13 cellular contexts compared by ENCODE assay signal in genomic region chr9:130008577-130008976, GRCh38. TPM values are rescaled to one million over a fixed set of nuclear protein-coding genes. Genes with fewer than 3 reads are reported as not detected.
DNase-seq lines count a peak whose midpoint lies in the region; ATAC-seq and TF ChIP-seq lines count a peak whose summit lies in the region.
"Had no signal": no experiment of that assay in that cellular context is flagged by ENCODE, and none has a peak within 500 bp of the region (broad histone marks: within the 10 kb centered on the region; RNA-seq: fewer than 3 reads in every experiment).

No MANE protein-coding gene starts in this region.

- intact Hi-C loops in CD8-positive, alpha-beta T cell (cut with DNase I, micrococcal nuclease) = loop anchor here (2.0 to 5.0 kb wide), 2 partner anchors 14 to 34 kb away; partner anchors contain the start of gene FNBP1 (in 2 of the 2)

- H3K9me3 Mint-ChIP-seq in CD8-positive, alpha-beta T cell = peaks cover 2% of the 10 kb centered on the region
- peaks cover 0 to 2% (median 0%) of the 10 kb centered on the region in 3 donors for H3K9me3 Mint-ChIP-seq in IgD-negative memory B cell
- peaks cover 3% of the 10 kb centered on the region for H3K9me3 Mint-ChIP-seq in activated naive CD8-positive, alpha-beta T cell (ENCODE audit: low read depth)

- peaks cover 30% of the 10 kb centered on the region for H3K36me3 Mint-ChIP-seq in CD8-positive, alpha-beta T cell
- H3K36me3 Mint-ChIP-seq in IgD-negative memory B cell = peaks cover 13% of the 10 kb centered on the region
- H3K36me3 Mint-ChIP-seq in activated naive CD8-positive, alpha-beta T cell = peaks cover 14% of the 10 kb centered on the region

- H3K4me3 ChIP-seq in CD8-positive, alpha-beta T cell (ENCODE audit: low read depth, low read length) = no peak overlapping the region
- H3K4me3 ChIP-seq in neutrophil (ENCODE audit: low read depth in 1 of 2, low read length in 1 of 2) = no peak overlapping the region
- H3K4me3 ChIP-seq in coronary artery = no peak overlapping the region
- H3K4me3 ChIP-seq: breast epithelium had no signal

- peak overlapping the region; percentile 93 for H3K27ac Mint-ChIP-seq in CD8-positive, alpha-beta T cell
- peak overlapping the region; percentile 99 to 100 (median 100) for H3K27ac Mint-ChIP-seq in IgD-negative memory B cell
- peak overlapping the region; percentile 97 for H3K27ac Mint-ChIP-seq in activated naive CD8-positive, alpha-beta T cell

- no peak for ATAC-seq in CD8-positive, alpha-beta T cell
- ATAC-seq in GM18873 (IDR thresholded peaks at IDR 0.05; ENCODE audit: low FRiP score, unreplicated experiment) = no peak

- DNase-seq in CD8-positive, alpha-beta T cell = no peak
- no peak for DNase-seq in coronary artery (ENCODE audit: low spot score)
- no peak for DNase-seq in NCI-H446 treated with DMSO at 0.1 percent for 48 hours (lab: John Stamatoyannopoulos, UW)
- no peak for DNase-seq in stimulated activated CD4-positive, alpha-beta T cell treated with anti-CD3 and anti-CD28 coated beads, Interleukin-12 subunit alpha, Interleukin-12 subunit beta, amount 100 ng/mL, for 4 hours
- DNase-seq: AML-193, kidney glomerular epithelial cell, NCI-H187 treated with DMSO at 0.1 percent for 48 hours, NCI-H526 treated with DMSO at 0.1 percent for 48 hours had no signal

- no peak overlapping the region for H3K27ac ChIP-seq in CD8-positive, alpha-beta T cell (ENCODE audit: low read depth, low read length)
- H3K27ac ChIP-seq in neutrophil (peak overlapping the region; percentile 45), coronary artery (no peak overlapping the region)

- POLR2A ChIA-PET in CD8-positive, alpha-beta T cell (lab: Charles Lee) = interaction anchor here (0.7 to 1.6 kb wide), 2 partner anchors 9 to 13 kb away, joined by 3 to 4 read pairs; no protein-coding TSS in a partner anchor

- no peaks in the 10 kb centered on the region for H3K36me3 ChIP-seq in CD8-positive, alpha-beta T cell (ENCODE audit: insufficient read depth, low read length)
- H3K36me3 ChIP-seq in neutrophil = no peaks in the 10 kb centered on the region
- H3K36me3 ChIP-seq: breast epithelium had no signal

- CTCF ChIA-PET in CD8-positive, alpha-beta T cell (lab: Charles Lee) = no interaction called here

- H3K4me3 Mint-ChIP-seq in CD8-positive, alpha-beta T cell = peak overlapping the region; percentile 11
- H3K4me3 Mint-ChIP-seq in IgD-negative memory B cell = peak overlapping the region; percentile 3 to 94 (median 72)
- H3K4me3 Mint-ChIP-seq in activated naive CD8-positive, alpha-beta T cell = peak overlapping the region; percentile 62

- peaks cover 74% of the 10 kb centered on the region for H3K4me1 Mint-ChIP-seq in CD8-positive, alpha-beta T cell (ENCODE audit: low read depth)
- H3K4me1 Mint-ChIP-seq in IgD-negative memory B cell = peaks cover 50 to 63% (median 60%) of the 10 kb centered on the region in 3 donors
- peaks cover 77% of the 10 kb centered on the region for H3K4me1 Mint-ChIP-seq in activated naive CD8-positive, alpha-beta T cell (ENCODE audit: low read depth)

- H3K9me3 ChIP-seq in CD8-positive, alpha-beta T cell (ENCODE audit: low read length) = no peaks in the 10 kb centered on the region
- H3K9me3 ChIP-seq in neutrophil = no peaks in the 10 kb centered on the region
- H3K9me3 ChIP-seq: breast epithelium had no signal

- no peaks in the 10 kb centered on the region for H3K27me3 ChIP-seq in CD8-positive, alpha-beta T cell (ENCODE audit: insufficient read depth, low read length)
- no peaks in the 10 kb centered on the region for H3K27me3 ChIP-seq in neutrophil
- H3K27me3 ChIP-seq: breast epithelium had no signal

- TF ChIP-seq CTCF in CD8-positive, alpha-beta T cell (IDR thresholded peaks at IDR 0.05) = no peak
- TF ChIP-seq CTCF in neutrophil (IDR thresholded peaks at IDR 0.05) = no peak
- no peak for TF ChIP-seq CTCF in coronary artery (IDR thresholded peaks at IDR 0.05)

- no peaks in the 10 kb centered on the region for H3K27me3 Mint-ChIP-seq in CD8-positive, alpha-beta T cell (ENCODE audit: low read depth)
- H3K27me3 Mint-ChIP-seq in IgD-negative memory B cell = no peaks in the 10 kb centered on the region
- H3K27me3 Mint-ChIP-seq in activated naive CD8-positive, alpha-beta T cell = no peaks in the 10 kb centered on the region

- H3K4me1 ChIP-seq in CD8-positive, alpha-beta T cell (ENCODE audit: insufficient read depth, low read length) = peaks cover 38% of the 10 kb centered on the region
- peaks cover 14 to 22% of the 10 kb centered on the region in 2 experiments for H3K4me1 ChIP-seq in neutrophil (ENCODE audit: control insufficient read depth in 1 of 2, insufficient read depth in 1 of 2, low read depth in 1 of 2, low read length in 1 of 2)
- H3K4me1 ChIP-seq: breast epithelium had no signal

RNA-seq across cellular contexts. Expression of gene FNBP1, which starts 34.4 kb away (rescaled TPM):
- total RNA-seq in CD8-positive, alpha-beta T cell = 100 to 1,000 TPM; 169 to 194 TPM
- polyA plus RNA-seq in IgD-negative memory B cell = 173 TPM

RNA-seq across cellular contexts. Expression of gene GPR107, which starts 45.1 kb away (rescaled TPM):
- total RNA-seq in CD8-positive, alpha-beta T cell = 10 to 100 TPM; 23.7 to 25.2 TPM
- 2.1 TPM for polyA plus RNA-seq in IgD-negative memory B cell

Comparison
In these comparisons a context has a peak if more than half of its experiments do, and no peak if none do; other contexts are left out.
1. H3K4me3 Mint-ChIP-seq: peak in every context shown above with its lines; median percentile 72 in IgD-negative memory B cell; 62 in activated naive CD8-positive, alpha-beta T cell; 11 in CD8-positive, alpha-beta T cell.